In the genomic region with DNA sequence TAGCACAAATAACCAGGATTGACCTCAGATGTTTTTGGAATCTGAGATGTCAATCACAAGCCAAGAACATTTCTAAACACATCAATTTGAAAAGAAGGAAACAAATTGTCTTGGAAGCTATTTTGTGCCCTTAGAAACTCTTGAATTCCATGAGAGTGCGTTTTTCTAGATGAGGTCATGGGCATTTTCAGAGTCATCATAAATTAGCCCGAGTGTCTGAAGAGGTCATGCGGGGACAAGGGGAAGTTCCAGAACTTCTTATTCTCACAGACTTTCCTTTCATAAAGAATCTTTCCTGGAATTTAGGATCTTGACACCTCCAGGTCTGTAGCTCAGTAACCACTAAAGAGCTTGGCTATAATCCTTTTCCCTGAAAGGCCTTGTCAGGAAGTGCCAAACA, we compare ENCODE assay signal across 12 cellular contexts. TPM values are rescaled to one million over a fixed set of nuclear protein-coding genes. Genes with fewer than 3 reads are reported as not detected.
DNase-seq lines count a peak whose midpoint lies in the region; ATAC-seq and TF ChIP-seq lines count a peak whose summit lies in the region.
"Had no signal": no experiment of that assay in that cellular context is flagged by ENCODE, and none has a peak within 500 bp of the region (broad histone marks: within the 10 kb centered on the region; RNA-seq: fewer than 3 reads in every experiment).

No MANE protein-coding gene starts in this region.

- no peak for ATAC-seq in stimulated activated naive CD8-positive, alpha-beta T cell treated with anti-CD3 and anti-CD28 coated beads, Interleukin-15, Interleukin-2, amounts not matched to agents 100 U/mL and 50 U/mL, for 24 hours

- H3K27ac Mint-ChIP-seq in stimulated activated naive CD8-positive, alpha-beta T cell treated with anti-CD3 and anti-CD28 coated beads, Interleukin-15, Interleukin-2, amounts not matched to agents 100 ng/mL and 50 ng/mL, for 24 hours = peak overlapping the region; percentile 61
- peak overlapping the region; percentile 53 for H3K27ac Mint-ChIP-seq in activated T-helper 1 cell treated with anti-CD3 and anti-CD28 coated beads, Interleukin-12 subunit alpha, Interleukin-12 subunit beta, Interleukin-2, Interleukin-4 antibody, amounts not matched to agents 30 ng/mL and 10 ng/mL and 1 ng/mL, durations not matched to agents 14 hours and 24 hours and 36 hours
- no peak overlapping the region for H3K27ac Mint-ChIP-seq in CD14-positive monocyte

- H3K4me1 Mint-ChIP-seq in stimulated activated naive CD8-positive, alpha-beta T cell treated with anti-CD3 and anti-CD28 coated beads, Interleukin-15, Interleukin-2, amounts not matched to agents 100 ng/mL and 50 ng/mL, for 24 hours (ENCODE audit: low read depth) = peaks cover 76% of the 10 kb centered on the region
- peaks cover 79% of the 10 kb centered on the region for H3K4me1 Mint-ChIP-seq in activated T-helper 1 cell treated with anti-CD3 and anti-CD28 coated beads, Interleukin-12 subunit alpha, Interleukin-12 subunit beta, Interleukin-2, Interleukin-4 antibody, amounts not matched to agents 30 ng/mL and 10 ng/mL and 1 ng/mL, durations not matched to agents 14 hours and 24 hours and 36 hours (ENCODE audit: low read depth)
- H3K4me1 Mint-ChIP-seq in CD14-positive monocyte = peaks cover 12% of the 10 kb centered on the region

- intact Hi-C loops in activated T-helper 1 cell treated with anti-CD3 and anti-CD28 coated beads, Interleukin-12 subunit alpha, Interleukin-12 subunit beta, Interleukin-2, Interleukin-4 antibody, amounts not matched to agents 30 ng/mL and 10 ng/mL and 1 ng/mL, durations not matched to agents 14 hours and 24 hours and 36 hours (cut with micrococcal nuclease) = no loop called here
- intact Hi-C loops in CD14-positive monocyte (cut with micrococcal nuclease) = no loop called here

- H3K9me3 Mint-ChIP-seq in stimulated activated naive CD8-positive, alpha-beta T cell treated with anti-CD3 and anti-CD28 coated beads, Interleukin-15, Interleukin-2, amounts not matched to agents 100 ng/mL and 50 ng/mL, for 24 hours = peaks cover 3% of the 10 kb centered on the region
- peaks cover 8% of the 10 kb centered on the region for H3K9me3 Mint-ChIP-seq in activated T-helper 1 cell treated with anti-CD3 and anti-CD28 coated beads, Interleukin-12 subunit alpha, Interleukin-12 subunit beta, Interleukin-2, Interleukin-4 antibody, amounts not matched to agents 30 ng/mL and 10 ng/mL and 1 ng/mL, durations not matched to agents 14 hours and 24 hours and 36 hours
- H3K9me3 Mint-ChIP-seq in CD14-positive monocyte = peaks cover 6 to 17% (median 14%) of the 10 kb centered on the region in 7 donors

- no peaks in the 10 kb centered on the region for H3K27me3 Mint-ChIP-seq in stimulated activated naive CD8-positive, alpha-beta T cell treated with anti-CD3 and anti-CD28 coated beads, Interleukin-15, Interleukin-2, amounts not matched to agents 100 ng/mL and 50 ng/mL, for 24 hours
- no peaks in the 10 kb centered on the region for H3K27me3 Mint-ChIP-seq in activated T-helper 1 cell treated with anti-CD3 and anti-CD28 coated beads, Interleukin-12 subunit alpha, Interleukin-12 subunit beta, Interleukin-2, Interleukin-4 antibody, amounts not matched to agents 30 ng/mL and 10 ng/mL and 1 ng/mL, durations not matched to agents 14 hours and 24 hours and 36 hours (ENCODE audit: insufficient read depth)
- peaks cover 0 to 4% (median 0%) of the 10 kb centered on the region in 3 donors for H3K27me3 Mint-ChIP-seq in CD14-positive monocyte (ENCODE audit: low read depth in 3 of 3)

- no peak for DNase-seq in stimulated activated naive CD8-positive, alpha-beta T cell treated with anti-CD3 and anti-CD28 coated beads, Interleukin-15, Interleukin-2, amounts not matched to agents 100 U/mL and 50 U/mL, for 24 hours
- no peak for DNase-seq in activated T-helper 1 cell treated with anti-CD3 and anti-CD28 coated beads, Interleukin-12 subunit alpha, Interleukin-12 subunit beta, Interleukin-2, Interleukin-4 antibody, amounts not matched to agents 30 ng/mL and 10 ng/mL and 1 ng/mL, durations not matched to agents 14 hours and 24 hours and 36 hours (ENCODE audit: low spot score)
- peak; percentile 71 for DNase-seq in kidney tubule cell (ENCODE audit: low spot score)
- no peak for DNase-seq in GOT3 (lab: John Stamatoyannopoulos, UW)
- DNase-seq in retina = no peak
- DNase-seq in CD14-positive monocyte (ENCODE audit: low spot score) = no peak
- no peak for DNase-seq in activated CD8-positive, alpha-beta memory T cell treated with anti-CD3 and anti-CD28 coated beads, Interleukin-2, amount 50 U/mL, for 48 hours
- DNase-seq: Caco-2, NCI-H1694, substantia nigra had no signal

- no peak overlapping the region for H3K4me3 Mint-ChIP-seq in stimulated activated naive CD8-positive, alpha-beta T cell treated with anti-CD3 and anti-CD28 coated beads, Interleukin-15, Interleukin-2, amounts not matched to agents 100 ng/mL and 50 ng/mL, for 24 hours
- H3K4me3 Mint-ChIP-seq in activated T-helper 1 cell treated with anti-CD3 and anti-CD28 coated beads, Interleukin-12 subunit alpha, Interleukin-12 subunit beta, Interleukin-2, Interleukin-4 antibody, amounts not matched to agents 30 ng/mL and 10 ng/mL and 1 ng/mL, durations not matched to agents 14 hours and 24 hours and 36 hours = no peak overlapping the region
- H3K4me3 Mint-ChIP-seq in CD14-positive monocyte = no peak overlapping the region

- H3K36me3 Mint-ChIP-seq in stimulated activated naive CD8-positive, alpha-beta T cell treated with anti-CD3 and anti-CD28 coated beads, Interleukin-15, Interleukin-2, amounts not matched to agents 100 ng/mL and 50 ng/mL, for 24 hours (ENCODE audit: low read depth) = peaks cover 93% of the 10 kb centered on the region
- peaks cover 76% of the 10 kb centered on the region for H3K36me3 Mint-ChIP-seq in activated T-helper 1 cell treated with anti-CD3 and anti-CD28 coated beads, Interleukin-12 subunit alpha, Interleukin-12 subunit beta, Interleukin-2, Interleukin-4 antibody, amounts not matched to agents 30 ng/mL and 10 ng/mL and 1 ng/mL, durations not matched to agents 14 hours and 24 hours and 36 hours (ENCODE audit: low read depth)
- no peaks in the 10 kb centered on the region for H3K36me3 Mint-ChIP-seq in CD14-positive monocyte

- TF ChIP-seq CTCF in CD14-positive monocyte (IDR thresholded peaks at IDR 0.05) = no peak

RNA-seq across cellular contexts. Expression of gene IL2RA, which starts 28.2 kb away (rescaled TPM):
- total RNA-seq in activated T-helper 1 cell treated with anti-CD3 and anti-CD28 coated beads, Interleukin-12 subunit alpha, Interleukin-12 subunit beta, Interleukin-2, Interleukin-4 antibody, amounts not matched to agents 30 ng/mL and 10 ng/mL and 1 ng/mL, durations not matched to agents 14 hours and 24 hours and 36 hours = 1,237 and 1,254 TPM in 2 replicates
- polyA plus RNA-seq in CD14-positive monocyte = under 1 TPM in 1 of 2 donors, not detected in 1; 0.06 TPM
- total RNA-seq: Caco-2, cardiac muscle cell had no signal
- polyA plus RNA-seq: cardiac muscle cell had no signal

RNA-seq across cellular contexts. Expression of gene RBM17, which starts 54.9 kb away (rescaled TPM):
- total RNA-seq in activated T-helper 1 cell treated with anti-CD3 and anti-CD28 coated beads, Interleukin-12 subunit alpha, Interleukin-12 subunit beta, Interleukin-2, Interleukin-4 antibody, amounts not matched to agents 30 ng/mL and 10 ng/mL and 1 ng/mL, durations not matched to agents 14 hours and 24 hours and 36 hours = 265 and 283 TPM in 2 replicates
- polyA plus RNA-seq in CD14-positive monocyte = 10 to 100 TPM; 44.5 to 51.4 TPM

RNA-seq across cellular contexts. Expression of gene IL15RA, which starts 56.6 kb away (rescaled TPM):
- 23.4 and 24.4 TPM in 2 replicates for total RNA-seq in activated T-helper 1 cell treated with anti-CD3 and anti-CD28 coated beads, Interleukin-12 subunit alpha, Interleukin-12 subunit beta, Interleukin-2, Interleukin-4 antibody, amounts not matched to agents 30 ng/mL and 10 ng/mL and 1 ng/mL, durations not matched to agents 14 hours and 24 hours and 36 hours
- polyA plus RNA-seq in CD14-positive monocyte = 10 to 100 TPM; 12.4 to 12.6 TPM

Comparison
In these comparisons a context has a peak if more than half of its experiments do, and no peak if none do; other contexts are left out.
1. H3K27ac Mint-ChIP-seq: peak in stimulated activated naive CD8-positive, alpha-beta T cell treated with anti-CD3 and anti-CD28 coated beads, Interleukin-15, Interleukin-2, amounts not matched to agents 100 ng/mL and 50 ng/mL, for 24 hours (single experiment) and activated T-helper 1 cell treated with anti-CD3 and anti-CD28 coated beads, Interleukin-12 subunit alpha, Interleukin-12 subunit beta, Interleukin-2, Interleukin-4 antibody, amounts not matched to agents 30 ng/mL and 10 ng/mL and 1 ng/mL, durations not matched to agents 14 hours and 24 hours and 36 hours (single experiment); none in CD14-positive monocyte (0 of 7).